28 cellular contexts compared by ENCODE assay signal in the genomic region with DNA sequence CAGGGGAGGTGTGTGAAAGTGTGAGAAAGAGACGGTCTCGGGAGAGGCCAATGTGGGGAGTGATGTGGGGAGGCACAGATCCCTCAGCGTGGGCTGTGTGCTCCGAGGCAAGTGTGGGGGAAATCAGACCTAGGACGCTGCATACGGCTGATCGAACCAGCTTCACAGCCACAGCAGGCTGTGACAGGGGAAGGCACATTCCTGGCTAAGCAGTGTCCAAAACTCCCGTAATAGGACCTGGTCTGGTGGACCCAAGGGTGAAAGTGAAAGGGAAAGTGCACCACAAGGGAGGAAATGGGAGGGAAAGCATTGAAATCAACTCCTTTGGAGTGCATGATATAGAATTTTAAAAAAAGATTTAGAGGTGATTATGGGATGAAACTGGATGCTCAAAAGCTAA. TPM values are rescaled to one million over a fixed set of nuclear protein-coding genes. Genes with fewer than 3 reads are reported as not detected.
DNase-seq lines count a peak whose midpoint lies in the region; TF ChIP-seq lines count a peak whose summit lies in the region.
"Had no signal": no experiment of that assay in that cellular context is flagged by ENCODE, and none has a peak within 500 bp of the region (broad histone marks: within the 10 kb centered on the region; RNA-seq: fewer than 3 reads in every experiment).

No MANE protein-coding gene starts in this region.

- H3K4me1 Mint-ChIP-seq in endodermal cell, result no peaks in the 10 kb centered on the region
- H3K4me1 Mint-ChIP-seq in neural progenitor cell, result no peaks in the 10 kb centered on the region
- H3K4me1 Mint-ChIP-seq in progenitor cell of endocrine pancreas (ENCODE audit: low read depth), result no peaks in the 10 kb centered on the region

- POLR2A ChIA-PET in OCI-LY7 (lab: Charles Lee), result no interaction called here

- 85 to 94% methylated on average over 5 to 8 of the region's 8 CpGs for WGBS in endodermal cell (ENCODE audit: insufficient coverage in 1 of 2, insufficient read length in 1 of 2), 2 experiments

- H3K36me3 ChIP-seq in OCI-LY7 (ENCODE audit: insufficient read depth, low read length), result no peaks in the 10 kb centered on the region; the same call in 1 of the 2 replicates
- H3K36me3 ChIP-seq in endodermal cell (ENCODE audit: control insufficient read depth, insufficient read depth, low read length), result no peaks in the 10 kb centered on the region
- H3K36me3 ChIP-seq in neural progenitor cell, result no peaks in the 10 kb centered on the region
- H3K36me3 ChIP-seq: BE2C had no signal

- TF ChIP-seq CTCF in OCI-LY7 (conservative IDR thresholded peaks at IDR 0.05; ENCODE audit: low read length) (no peak), endodermal cell (conservative IDR thresholded peaks at IDR 0.05) (no peak), neural progenitor cell (IDR thresholded peaks at IDR 0.05) (no peak), progenitor cell of endocrine pancreas (IDR thresholded peaks at IDR 0.05; ENCODE audit: unreplicated experiment) (no peak)

- BruUV-seq in OCI-LY7 (replicated peaks; lab: Mats Ljungman, UMichigan), result no TSS peak

- no peak overlapping the region for H2AFZ ChIP-seq in OCI-LY7 (ENCODE audit: low read length)
- H2AFZ ChIP-seq in neural progenitor cell (replicated peaks), result no peak overlapping the region

- H3K9me3 ChIP-seq in OCI-LY7 (ENCODE audit: low read length), result no peaks in the 10 kb centered on the region
- H3K9me3 ChIP-seq in endodermal cell (ENCODE audit: control insufficient read depth, low read length), result peaks cover 42% of the 10 kb centered on the region
- peaks cover 4% of the 10 kb centered on the region for H3K9me3 ChIP-seq in neural progenitor cell (ENCODE audit: low read depth)
- H3K9me3 ChIP-seq: BE2C had no signal

- H3K4me3 Mint-ChIP-seq in endodermal cell (no peak overlapping the region), neural progenitor cell (no peak overlapping the region), progenitor cell of endocrine pancreas (ENCODE audit: low read depth) (no peak overlapping the region)
- H3K4me3 Mint-ChIP-seq: CD14-positive monocyte had no signal

- intact Hi-C loops in OCI-LY7 (cut with micrococcal nuclease; ENCODE audit: unreplicated experiment), result loop anchor here (10.0 kb wide), 1 partner anchor 163 kb away; no protein-coding TSS in a partner anchor

- H3K4me2 ChIP-seq in OCI-LY7 (ENCODE audit: low read length) (no peak overlapping the region), neural progenitor cell (no peak overlapping the region)

- H3K79me2 ChIP-seq in OCI-LY7 (ENCODE audit: insufficient read depth, low read depth, low read length), result no peaks in the 10 kb centered on the region
- no peaks in the 10 kb centered on the region for H3K79me2 ChIP-seq in neural progenitor cell (ENCODE audit: low read depth)

- no peaks in the 10 kb centered on the region for H3K27me3 Mint-ChIP-seq in endodermal cell (ENCODE audit: insufficient read depth)
- peaks cover 6% of the 10 kb centered on the region for H3K27me3 Mint-ChIP-seq in neural progenitor cell (ENCODE audit: insufficient read depth, low read depth)
- no peaks in the 10 kb centered on the region for H3K27me3 Mint-ChIP-seq in progenitor cell of endocrine pancreas

- H3K4me3 ChIP-seq in OCI-LY7 (ENCODE audit: low read depth, low read length, poor library complexity, severe bottlenecking) (no peak overlapping the region), endodermal cell (ENCODE audit: low read length) (no peak overlapping the region), neural progenitor cell (no peak overlapping the region)

- H3K9ac ChIP-seq in endodermal cell (ENCODE audit: extremely low read depth, low read length, poor library complexity, severe bottlenecking), result no peak overlapping the region
- H3K9ac ChIP-seq in neural progenitor cell, result no peak overlapping the region

- no peaks in the 10 kb centered on the region for H4K20me1 ChIP-seq in OCI-LY7 (ENCODE audit: insufficient read depth, low read length)
- no peaks in the 10 kb centered on the region for H4K20me1 ChIP-seq in neural progenitor cell (ENCODE audit: low read depth)

- H3K9me3 Mint-ChIP-seq in endodermal cell, result peaks cover 64% of the 10 kb centered on the region
- H3K9me3 Mint-ChIP-seq in neural progenitor cell, result peaks cover 35% of the 10 kb centered on the region
- H3K9me3 Mint-ChIP-seq in progenitor cell of endocrine pancreas (ENCODE audit: low read depth), result peaks cover 48% of the 10 kb centered on the region

- DNase-seq in DMS53 (lab: John Stamatoyannopoulos, UW), result peak; percentile 27
- DNase-seq in DMS53 treated with DMSO at 0.1 percent for 48 hours (lab: John Stamatoyannopoulos, UW; ENCODE audit: unreplicated experiment), result no peak
- DNase-seq in OCI-LY7 (ENCODE audit: low spot score), result peak; percentile 21
- peak; percentile 61 for DNase-seq in endodermal cell
- peak; percentile 11 for DNase-seq in neural progenitor cell (ENCODE audit: low spot score)
- no peak for DNase-seq in progenitor cell of endocrine pancreas (ENCODE audit: low spot score, unreplicated experiment)
- DNase-seq in EL, result no peak
- no peak for DNase-seq in NCI-H2227 treated with DMSO at 0.1 percent for 48 hours (lab: John Stamatoyannopoulos, UW)
- DNase-seq: BE2C; CD8-positive, alpha-beta memory T cell; DMS 273 treated with DMSO at 0.1 percent for 48 hours; Kasumi-1; NCI-H1105 treated with DMSO at 0.1 percent for 48 hours; NCI-H146; NCI-H2029; NCI-H446 treated with DMSO at 0.1 percent for 48 hours; NCI-H526; NCI-H82; NK-92 treated with Interleukin-12 subunit alpha and Interleukin-12 subunit beta, amount 100 ng/mL, for 24 hours; SHP77 had no signal

- H3K9me2 ChIP-seq in OCI-LY7 (ENCODE audit: insufficient read depth, low read length), result no peaks in the 10 kb centered on the region

- H3K4me1 ChIP-seq in OCI-LY7 (ENCODE audit: insufficient read depth, low read length, poor library complexity, severe bottlenecking), result no peaks in the 10 kb centered on the region
- no peaks in the 10 kb centered on the region for H3K4me1 ChIP-seq in endodermal cell (ENCODE audit: control insufficient read depth, insufficient read depth, low read length)
- H3K4me1 ChIP-seq in neural progenitor cell, result no peaks in the 10 kb centered on the region
- H3K4me1 ChIP-seq: BE2C had no signal

- H3K27ac ChIP-seq in OCI-LY7 (ENCODE audit: low read depth, low read length, poor library complexity, severe bottlenecking) (no peak overlapping the region), endodermal cell (ENCODE audit: low read depth, low read length) (no peak overlapping the region), neural progenitor cell (no peak overlapping the region)
- H3K27ac ChIP-seq: 22Rv1, HL-60, RWPE1 had no signal

- H3K27me3 ChIP-seq in endodermal cell (ENCODE audit: control insufficient read depth, insufficient read depth, low read length, poor library complexity, severe bottlenecking) (no peaks in the 10 kb centered on the region), neural progenitor cell (no peaks in the 10 kb centered on the region)
- H3K27me3 ChIP-seq: BE2C had no signal

- H3F3A ChIP-seq in neural progenitor cell (ENCODE audit: low read depth), result no peaks in the 10 kb centered on the region

- H3K27ac Mint-ChIP-seq in endodermal cell (no peak overlapping the region), neural progenitor cell (no peak overlapping the region), progenitor cell of endocrine pancreas (no peak overlapping the region)
- H3K27ac Mint-ChIP-seq: CD14-positive monocyte had no signal

- H3K36me3 Mint-ChIP-seq in endodermal cell (ENCODE audit: low read depth) (peaks cover 15% of the 10 kb centered on the region), neural progenitor cell (peaks cover 4% of the 10 kb centered on the region), progenitor cell of endocrine pancreas (ENCODE audit: insufficient read depth) (peaks cover 14% of the 10 kb centered on the region)
- H3K36me3 Mint-ChIP-seq: CD14-positive monocyte had no signal

- CTCF ChIA-PET in OCI-LY7 (lab: Charles Lee; ENCODE audit: unreplicated experiment), result no interaction called here

RNA-seq across cellular contexts. Expression of a gene that starts 10.9 kb away (rescaled TPM):
- not detected in 2 replicates for total RNA-seq in OCI-LY7 (2014; rRNA removed; shearing (Covaris generic))
- not detected in 2 replicates for total RNA-seq in OCI-LY7 (2022)
- not detected for total RNA-seq in endodermal cell
- polyA plus RNA-seq in endodermal cell (2013, experiment 1 of 2), result not detected
- polyA plus RNA-seq in endodermal cell (2013, experiment 2 of 2), result not detected
- total RNA-seq in neural progenitor cell (ENCODE audit: low replicate concordance), result not detected in 2 replicates
- total RNA-seq in progenitor cell of endocrine pancreas, result not detected in 2 replicates
- total RNA-seq: CD8-positive, alpha-beta memory T cell; G401; H1; M059J; SK-MEL-5 had no signal
- polyA plus RNA-seq: CD14-positive monocyte; CD8-positive, alpha-beta memory T cell; H1 had no signal

RNA-seq across cellular contexts. Expression of a gene that starts 31.8 kb away (rescaled TPM):
- total RNA-seq in OCI-LY7 (2014; rRNA removed; shearing (Covaris generic)), result 1.5 TPM in 1 of 2 replicates, not detected in the other
- total RNA-seq in OCI-LY7 (2022) (not detected in 2 replicates), endodermal cell (under 1 TPM; 0.37 to 0.46 TPM), neural progenitor cell (ENCODE audit: low replicate concordance) (not detected in 2 replicates), progenitor cell of endocrine pancreas (0.55 and 1.4 TPM in 2 replicates)
- polyA plus RNA-seq in endodermal cell (2013, experiment 1 of 2), result not detected
- not detected for polyA plus RNA-seq in endodermal cell (2013, experiment 2 of 2)
- total RNA-seq: CD8-positive, alpha-beta memory T cell; G401; H1; M059J; SK-MEL-5 had no signal
- polyA plus RNA-seq: CD14-positive monocyte; CD8-positive, alpha-beta memory T cell; H1 had no signal

Comparison
In these comparisons a context has a peak if more than half of its experiments do, and no peak if none do; other contexts are left out.
1. DNase-seq: peak in DMS53 (single experiment), OCI-LY7 (single experiment), endodermal cell (single experiment) and neural progenitor cell (single experiment); none in DMS53 treated with DMSO at 0.1 percent for 48 hours (single experiment), progenitor cell of endocrine pancreas (single experiment), EL (single experiment) and NCI-H2227 treated with DMSO at 0.1 percent for 48 hours (single experiment).